In the genomic region with DNA sequence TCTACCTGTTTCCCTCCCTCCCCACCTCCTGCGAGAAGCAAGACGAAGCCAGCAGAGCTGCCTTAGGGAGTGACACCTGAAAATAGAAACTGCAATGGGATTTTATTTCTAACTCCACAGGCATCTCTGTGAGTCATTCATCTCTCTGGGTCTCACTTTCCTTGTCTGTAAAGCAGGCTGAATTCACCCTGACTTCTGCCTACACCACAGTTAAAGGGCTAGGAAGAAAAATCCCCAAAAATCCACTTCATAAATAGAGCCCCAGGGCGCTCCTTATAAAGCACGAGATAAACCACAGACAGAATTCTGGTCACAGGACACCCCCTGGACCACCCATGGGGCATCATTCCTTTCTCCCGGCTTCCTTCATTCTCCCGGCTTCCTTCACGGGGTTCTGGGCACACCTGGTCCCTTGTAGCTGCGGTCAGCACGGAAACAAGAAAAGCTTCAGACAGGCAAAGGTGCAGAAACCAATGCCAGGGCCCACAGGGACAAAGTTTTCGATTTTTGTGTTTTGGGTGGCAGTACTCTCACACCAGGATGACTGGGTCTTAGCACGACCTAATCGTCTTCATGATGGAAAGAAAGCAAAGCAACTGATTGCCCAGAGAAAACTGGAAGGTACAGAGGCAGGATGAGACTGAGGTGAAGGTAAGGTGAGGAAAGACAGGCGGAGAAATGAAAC, we compare ENCODE assay signal across 13 cellular contexts. TPM values are rescaled to one million over a fixed set of nuclear protein-coding genes. Genes with fewer than 3 reads are reported as not detected.
A peak's percentile ranks its signal among the peaks of the same experiment; 100 is the strongest.
DNase-seq lines count a peak whose midpoint lies in the region; TF ChIP-seq lines count a peak whose summit lies in the region.
"Had no signal": no experiment of that assay in that cellular context is flagged by ENCODE, and none has a peak within 500 bp of the region (broad histone marks: within the 10 kb centered on the region; RNA-seq: fewer than 3 reads in every experiment).

No MANE protein-coding gene starts in this region.

- H3K9ac ChIP-seq in trophoblast cell (ENCODE audit: low read length): no peak overlapping the region

- H2AK5ac ChIP-seq in trophoblast cell (ENCODE audit: low read length): no peak overlapping the region

- peak overlapping the region; percentile 21; the same call in 1 of the 2 replicates for H3K27ac ChIP-seq in PC-9
- no peak overlapping the region for H3K27ac ChIP-seq in trophoblast cell (ENCODE audit: low read depth, low read length)
- H3K27ac ChIP-seq: colonic mucosa had no signal

- no peaks in the 10 kb centered on the region for H3K9me2 ChIP-seq in PC-9 (ENCODE audit: insufficient read depth)

- H3K18ac ChIP-seq in trophoblast cell (ENCODE audit: low read length): no peak overlapping the region

- H2BK12ac ChIP-seq in trophoblast cell (ENCODE audit: low read length): no peak overlapping the region

- peaks cover 11% of the 10 kb centered on the region for H3K79me1 ChIP-seq in trophoblast cell (ENCODE audit: low read length)

- CTCF ChIA-PET in PC-9 (lab: Charles Lee): no interaction called here

- H3K23ac ChIP-seq in trophoblast cell (ENCODE audit: low read length): no peak overlapping the region

- H3K4me3 ChIP-seq in PC-9: no peak overlapping the region; the same call in 1 of the 2 replicates
- no peak overlapping the region for H3K4me3 ChIP-seq in trophoblast cell (ENCODE audit: low read depth, low read length)
- H3K4me3 ChIP-seq: colonic mucosa had no signal

- WGBS in trophoblast cell (ENCODE audit: extremely low coverage, insufficient coverage, insufficient read length): no CpG with 5 or more reads among the region's 13 CpGs

- intact Hi-C loops in PC-9 (cut with micrococcal nuclease; ENCODE audit: unreplicated experiment): no loop called here

- peaks cover 5% of the 10 kb centered on the region; the same call in 1 of the 2 replicates for H3F3A ChIP-seq in PC-9 (ENCODE audit: insufficient read depth, low read depth)

- H2AFZ ChIP-seq in PC-9 (peak overlapping the region; percentile 52; the same call in 1 of the 2 replicates), trophoblast cell (ENCODE audit: insufficient read depth, low read length, poor library complexity) (no peak overlapping the region)

- H3K27me3 ChIP-seq in PC-9 (ENCODE audit: insufficient read depth, low read depth) (no peaks in the 10 kb centered on the region), trophoblast cell (ENCODE audit: insufficient read depth, low read length) (no peaks in the 10 kb centered on the region)
- H3K27me3 ChIP-seq: colonic mucosa had no signal

- H3K9me3 ChIP-seq in PC-9 (ENCODE audit: insufficient read depth, low read depth) (no peaks in the 10 kb centered on the region), trophoblast cell (ENCODE audit: insufficient read depth, low read depth, low read length) (peaks cover 2% of the 10 kb centered on the region)
- H3K9me3 ChIP-seq: colonic mucosa had no signal

- H3K4me1 ChIP-seq in PC-9 (replicated peaks; ENCODE audit: insufficient read depth) (peaks cover 13% of the 10 kb centered on the region), trophoblast cell (ENCODE audit: control insufficient read depth in 1 of 2, insufficient read depth in 2 of 2, low read length in 2 of 2) (peaks cover 5 to 8% of the 10 kb centered on the region in 2 experiments)

- no peak overlapping the region for H4K12ac ChIP-seq in trophoblast cell (ENCODE audit: low read depth, low read length)

- no peaks in the 10 kb centered on the region for H3K36me3 ChIP-seq in PC-9 (ENCODE audit: low read depth)
- H3K36me3 ChIP-seq in trophoblast cell (ENCODE audit: control insufficient read depth in 1 of 2, insufficient read depth in 2 of 2, low read length in 2 of 2): no peaks in the 10 kb centered on the region
- H3K36me3 ChIP-seq: colonic mucosa had no signal

- TF ChIP-seq CTCF in PC-9 (conservative IDR thresholded peaks at IDR 0.05): no peak

- DNase-seq in G401 (ENCODE audit: low spot score): peak; percentile 32
- peak; percentile 25 to 64 for DNase-seq in PC-9
- peak; percentile 7 for DNase-seq in epidermal melanocyte (ENCODE audit: insufficient read length, low spot score)
- DNase-seq in trophoblast cell: no peak
- DNase-seq in occipital lobe (lab: John Stamatoyannopoulos, UW): no peak
- DNase-seq in COLO668 (lab: John Stamatoyannopoulos, UW; ENCODE audit: unreplicated experiment): no peak
- DNase-seq in stimulated activated CD4-positive, alpha-beta T cell treated with anti-CD3 and anti-CD28 coated beads, Interleukin-4, amount 100 ng/mL, for 24 hours: no peak
- DNase-seq in ecto neural progenitor cell (ENCODE audit: low spot score): no peak
- DNase-seq: activated T-cell treated with anti-CD3 and anti-CD28 coated beads, Interleukin-2, amount 50 U/mL, for 72 hours; colonic mucosa; COR-L47; hippocampal formation; NCI-H2029 had no signal

- no peak overlapping the region for H4K8ac ChIP-seq in trophoblast cell (ENCODE audit: low read depth, low read length)

- H3K4ac ChIP-seq in trophoblast cell (ENCODE audit: low read depth, low read length): no peak overlapping the region

- peak overlapping the region; percentile 67 for H3K4me2 ChIP-seq in PC-9
- H3K4me2 ChIP-seq in trophoblast cell (ENCODE audit: low read length): no peak overlapping the region

- no TSS peak for BruUV-seq in PC-9 (replicated peaks; lab: Mats Ljungman, UMichigan)

- H2BK5ac ChIP-seq in trophoblast cell (ENCODE audit: low read depth, low read length, poor library complexity): no peak overlapping the region

- no peak overlapping the region for H3K14ac ChIP-seq in trophoblast cell (ENCODE audit: low read length)

- POLR2A ChIA-PET in PC-9 (lab: Charles Lee; ENCODE audit: unreplicated experiment): interaction anchor here (0.6 kb wide), 2 partner anchors 1080 to 1108 kb away, joined by 3 read pairs; no protein-coding TSS in a partner anchor

- in situ Hi-C loops in G401 (cut with HindIII; ENCODE audit: low sequenced_read_pairs): no loop called here

- H4K91ac ChIP-seq in trophoblast cell (ENCODE audit: low read depth, low read length): no peak overlapping the region

- no peaks in the 10 kb centered on the region for H4K20me1 ChIP-seq in PC-9 (ENCODE audit: insufficient read depth)

- peak overlapping the region; percentile 11 for H2BK120ac ChIP-seq in trophoblast cell (ENCODE audit: insufficient read depth, low read length, poor library complexity)

- no peaks in the 10 kb centered on the region for H3K79me2 ChIP-seq in PC-9 (ENCODE audit: low read depth)
- peaks cover 6% of the 10 kb centered on the region for H3K79me2 ChIP-seq in trophoblast cell (ENCODE audit: control insufficient read depth, insufficient read depth, low read length, poor library complexity)

RNA-seq across cellular contexts. Expression of gene H6PD, which starts 2.8 kb away (rescaled TPM):
- total RNA-seq in G401 (2014; rRNA removed; shearing (Covaris generic)): 14.0 and 17.6 TPM in 2 replicates
- total RNA-seq in PC-9 (2021): 31.1 and 43.9 TPM in 2 replicates
- 9.1 and 9.4 TPM in 2 replicates for polyA plus RNA-seq in trophoblast cell (2013)
- total RNA-seq in occipital lobe: 6.2 TPM

Comparison
In these comparisons a context has a peak if more than half of its experiments do, and no peak if none do; other contexts are left out.
1. DNase-seq: peak in G401 (single experiment), PC-9 (2 of 2) and epidermal melanocyte (single experiment); none in trophoblast cell (0 of 2), occipital lobe (single experiment), COLO668 (single experiment), stimulated activated CD4-positive, alpha-beta T cell treated with anti-CD3 and anti-CD28 coated beads, Interleukin-4, amount 100 ng/mL, for 24 hours (single experiment) and ecto neural progenitor cell (single experiment).